ENCODE assay signal across 1 cellular context in genomic region chr16:55435387-55435786, GRCh38.
TF ChIP-seq lines count a peak whose summit lies in the region.

No MANE protein-coding gene starts in this region.

TF ChIP-seq in K562, 482 proteins besides CTCF, POLR2A, EP300 and RAD21 (continued from another document):
- TF ChIP-seq ZNF512 (tag; IDR thresholded peaks at IDR 0.05): no peak
- TF ChIP-seq MCM5 (IDR thresholded peaks at IDR 0.05; ENCODE audit: low read depth): no peak
- TF ChIP-seq TGIF2 (CRISPR knock-in tag; IDR thresholded peaks at IDR 0.05): no peak
- no peak for TF ChIP-seq TCF15 (CRISPR knock-in tag; IDR thresholded peaks at IDR 0.05)
- no peak for TF ChIP-seq ZC3H4 (CRISPR knock-in tag; IDR thresholded peaks at IDR 0.05; ENCODE audit: borderline replicate concordance)
- TF ChIP-seq KHSRP (IDR thresholded peaks at IDR 0.05): no peak; the same call in 1 of the 2 replicates
- TF ChIP-seq ZNF589 (CRISPR knock-in tag; IDR thresholded peaks at IDR 0.05; ENCODE audit: low read depth): peak; percentile 87; the same call in 1 of the 2 replicates
- peak; percentile 45; the same call in 1 of the 2 replicates for TF ChIP-seq ETV1 (tag; conservative IDR thresholded peaks at IDR 0.05; ENCODE audit: low read depth)
- TF ChIP-seq JUN (IDR thresholded peaks at IDR 0.05; ENCODE audit: borderline replicate concordance, low read depth, low read length): no peak
- no peak for TF ChIP-seq JUN (CRISPR knock-in tag; IDR thresholded peaks at IDR 0.05; ENCODE audit: borderline replicate concordance)
- TF ChIP-seq MAFG (tag; conservative IDR thresholded peaks at IDR 0.05): no peak
- TF ChIP-seq FOXK1 (CRISPR knock-in tag; IDR thresholded peaks at IDR 0.05; ENCODE audit: borderline replicate concordance): no peak
- no peak for TF ChIP-seq ZNF785 (CRISPR knock-in tag; IDR thresholded peaks at IDR 0.05)
- no peak for TF ChIP-seq IRF1 (CRISPR knock-in tag; IDR thresholded peaks at IDR 0.05; ENCODE audit: borderline replicate concordance)
